Comparison of ENCODE assay signal across 23 cellular contexts in genomic region chr3:46586738-46587246, GRCh38. TPM values are rescaled to one million over a fixed set of nuclear protein-coding genes. Genes with fewer than 3 reads are reported as not detected.
"Had no signal": no experiment of that assay in that cellular context is flagged by ENCODE, and none has a peak within 500 bp of the region (broad histone marks: within the 10 kb centered on the region; RNA-seq: fewer than 3 reads in every experiment).

No MANE protein-coding gene starts in this region.

- H3K27ac ChIP-seq: colonic mucosa, heart left ventricle, left ventricle myocardium inferior, neural progenitor cell, spleen, upper lobe of left lung had no signal

- FAIRE-seq: endothelial cell of umbilical vein, frontal cortex had no signal

- H3K4me3 ChIP-seq: colonic mucosa, heart left ventricle, left ventricle myocardium inferior, neural progenitor cell, spleen, upper lobe of left lung had no signal

- ATAC-seq: activated naive CD8-positive, alpha-beta T cell treated with anti-CD3 and anti-CD28 coated beads, Interleukin-2, amount 50 U/mL, for 24 hours; heart left ventricle; sciatic nerve; stimulated activated memory B cell treated with anti-CD40 and anti-IgM and Interleukin-4, amounts not matched to agents 10 μg/mL and 1 μg/mL and 100 μg/mL, for 72 hours had no signal

- H3K27ac Mint-ChIP-seq: activated CD4-positive, alpha-beta memory T cell treated with anti-CD3 and anti-CD28 coated beads for 36 hours; activated naive CD8-positive, alpha-beta T cell treated with anti-CD3 and anti-CD28 coated beads, Interleukin-2, amount 50 U/mL, for 24 hours; neural progenitor cell; stimulated activated memory B cell treated with anti-CD40 and anti-IgM and Interleukin-4, amounts not matched to agents 10 μg/mL and 1 μg/mL and 100 μg/mL, for 72 hours; T-helper 2 cell treated with Interferon-gamma antibody and Interleukin-4, amounts not matched to agents 5 μg/mL and 100 μg/mL, for 36 hours had no signal

- DNase-seq: activated CD4-positive, alpha-beta memory T cell treated with anti-CD3 and anti-CD28 coated beads for 36 hours; activated naive CD4-positive, alpha-beta T cell; activated naive CD8-positive, alpha-beta T cell treated with anti-CD3 and anti-CD28 coated beads, Interleukin-2, amount 50 U/mL, for 24 hours; activated T-cell treated with anti-CD3 and anti-CD28 coated beads, Interleukin-2, amount 50 U/mL, for 48 hours; colonic mucosa; heart left ventricle; islet precursor cell; left ventricle myocardium inferior; spleen; stimulated activated CD4-positive, alpha-beta T cell treated with anti-CD3 and anti-CD28 coated beads, Interleukin-1b, Interleukin-23, amount 100 ng/mL, for 48 hours; SW 1271; upper lobe of left lung had no signal

- H3K36me3 ChIP-seq: colonic mucosa, heart left ventricle, left ventricle myocardium inferior, neural progenitor cell, spleen, upper lobe of left lung had no signal

- H3K4me3 Mint-ChIP-seq: activated CD4-positive, alpha-beta memory T cell treated with anti-CD3 and anti-CD28 coated beads for 36 hours; activated naive CD8-positive, alpha-beta T cell treated with anti-CD3 and anti-CD28 coated beads, Interleukin-2, amount 50 U/mL, for 24 hours; neural progenitor cell; stimulated activated memory B cell treated with anti-CD40 and anti-IgM and Interleukin-4, amounts not matched to agents 10 μg/mL and 1 μg/mL and 100 μg/mL, for 72 hours; T-helper 2 cell treated with Interferon-gamma antibody and Interleukin-4, amounts not matched to agents 5 μg/mL and 100 μg/mL, for 36 hours had no signal

- H3K27me3 Mint-ChIP-seq: activated naive CD8-positive, alpha-beta T cell treated with anti-CD3 and anti-CD28 coated beads, Interleukin-2, amount 50 U/mL, for 24 hours had no signal

- H3K9me3 Mint-ChIP-seq: activated CD4-positive, alpha-beta memory T cell treated with anti-CD3 and anti-CD28 coated beads for 36 hours; activated naive CD8-positive, alpha-beta T cell treated with anti-CD3 and anti-CD28 coated beads, Interleukin-2, amount 50 U/mL, for 24 hours; T-helper 2 cell treated with Interferon-gamma antibody and Interleukin-4, amounts not matched to agents 5 μg/mL and 100 μg/mL, for 36 hours had no signal

- H3K4me2 ChIP-seq: neural progenitor cell had no signal

- H3K27me3 ChIP-seq: colonic mucosa, heart left ventricle, spleen, upper lobe of left lung had no signal

- H3K9me3 ChIP-seq: colonic mucosa, upper lobe of left lung had no signal

- H3K9ac ChIP-seq: neural progenitor cell had no signal

- H3K4me1 ChIP-seq: colonic mucosa, heart left ventricle, left ventricle myocardium inferior, neural progenitor cell, spleen, upper lobe of left lung had no signal

- H3K4me1 Mint-ChIP-seq: activated naive CD8-positive, alpha-beta T cell treated with anti-CD3 and anti-CD28 coated beads, Interleukin-2, amount 50 U/mL, for 24 hours; neural progenitor cell had no signal

- H3K36me3 Mint-ChIP-seq: activated CD4-positive, alpha-beta memory T cell treated with anti-CD3 and anti-CD28 coated beads for 36 hours; neural progenitor cell; stimulated activated memory B cell treated with anti-CD40 and anti-IgM and Interleukin-4, amounts not matched to agents 10 μg/mL and 1 μg/mL and 100 μg/mL, for 72 hours had no signal

- H2AFZ ChIP-seq: neural progenitor cell had no signal

RNA-seq across cellular contexts. Expression of gene LRRC2, which starts 20.7 kb away (rescaled TPM):
- total RNA-seq: activated CD4-positive, alpha-beta memory T cell treated with anti-CD3 and anti-CD28 coated beads for 36 hours had no signal

RNA-seq across cellular contexts. Expression of gene FAM240A, which starts 25.5 kb away (rescaled TPM):
- total RNA-seq: activated CD4-positive, alpha-beta memory T cell treated with anti-CD3 and anti-CD28 coated beads for 36 hours; cardiac septum; colonic mucosa; endothelial cell of umbilical vein; fibroblast of lung; frontal cortex; heart left ventricle; left ventricle myocardium inferior; mesenteric fat pad; myocyte; sciatic nerve; spleen; subcutaneous adipose tissue; upper lobe of left lung had no signal
- polyA plus RNA-seq: endothelial cell of umbilical vein, fibroblast of lung, heart left ventricle had no signal
